In genomic region chr3:34995771-34996430, GRCh38 we compare ENCODE assay signal across 24 cellular contexts.
DNase-seq lines count a peak whose midpoint lies in the region; ATAC-seq and TF ChIP-seq lines count a peak whose summit lies in the region.
"Had no signal": no experiment of that assay in that cellular context is flagged by ENCODE, and none has a peak within 500 bp of the region (broad histone marks: within the 10 kb centered on the region; RNA-seq: fewer than 3 reads in every experiment).

No MANE protein-coding gene starts in this region.

- peak overlapping the region; percentile 7 for H3K27ac Mint-ChIP-seq in MCF 10A (ENCODE audit: low read depth, unreplicated experiment)
- H3K27ac Mint-ChIP-seq: CD4-positive, CD25-positive, alpha-beta regulatory T cell had no signal

- H3K4me3 ChIP-seq in breast epithelium (no peak overlapping the region), OCI-LY1 (ENCODE audit: low read depth, low read length, poor library complexity, severe bottlenecking) (no peak overlapping the region), suprapubic skin (no peak overlapping the region)
- H3K4me3 ChIP-seq: BLaER1, Peyer's patch had no signal

- CTCF ChIA-PET in MCF 10A (lab: Yijun Ruan, JAX) = interaction anchor here (0.7 kb wide), 1 partner anchor 89 kb away, joined by 3 read pairs; no protein-coding TSS in a partner anchor

- H3K4me2 ChIP-seq in OCI-LY1 (ENCODE audit: low read length) = no peak overlapping the region
- H3K4me2 ChIP-seq: BLaER1 had no signal

- intact Hi-C loops in MCF 10A (cut with micrococcal nuclease) (no loop called here), breast epithelium (cut with DNase I; ENCODE audit: low total_unique reads) (no loop called here)

- TF ChIP-seq EP300 in suprapubic skin (IDR thresholded peaks at IDR 0.05) = no peak

- H2AFZ ChIP-seq in OCI-LY1 (ENCODE audit: low read length) = 0 out of 2 replicates have a peak overlapping the region, but pooled peaks have one; percentile 71

- H3F3A ChIP-seq in OCI-LY1 (ENCODE audit: insufficient read depth, low read length) = no peaks in the 10 kb centered on the region

- no peak for TF ChIP-seq CTCF in MCF 10A (IDR thresholded peaks at IDR 0.05; ENCODE audit: unreplicated experiment)
- no peak for TF ChIP-seq CTCF in breast epithelium (IDR thresholded peaks at IDR 0.05)
- TF ChIP-seq CTCF in OCI-LY1 (IDR thresholded peaks at IDR 0.05; ENCODE audit: low read length) = no peak
- TF ChIP-seq CTCF in suprapubic skin (IDR thresholded peaks at IDR 0.05) = no peak

- no peaks in the 10 kb centered on the region for H4K20me1 ChIP-seq in OCI-LY1 (ENCODE audit: insufficient read depth, low read length)
- H4K20me1 ChIP-seq: BLaER1 had no signal

- WGBS in suprapubic skin = 44% methylated on average over 2 of the region's 2 CpGs

- no peaks in the 10 kb centered on the region for H3K79me2 ChIP-seq in OCI-LY1 (ENCODE audit: insufficient read depth, low read length)

- TF ChIP-seq POLR2A in breast epithelium (IDR thresholded peaks at IDR 0.05) (no peak), suprapubic skin (IDR thresholded peaks at IDR 0.05) (no peak)

- H3K27me3 Mint-ChIP-seq in MCF 10A (ENCODE audit: insufficient read depth, unreplicated experiment) = no peaks in the 10 kb centered on the region
- H3K27me3 Mint-ChIP-seq: CD4-positive, CD25-positive, alpha-beta regulatory T cell had no signal

- H3K27ac ChIP-seq in breast epithelium (no peak overlapping the region), OCI-LY1 (ENCODE audit: low read depth, low read length, poor library complexity, severe bottlenecking) (no peak overlapping the region), suprapubic skin (no peak overlapping the region)
- H3K27ac ChIP-seq: BLaER1, Peyer's patch had no signal

- H3K4me3 Mint-ChIP-seq in MCF 10A (ENCODE audit: unreplicated experiment) = peak overlapping the region; percentile 22
- H3K4me3 Mint-ChIP-seq: CD4-positive, CD25-positive, alpha-beta regulatory T cell had no signal

- H3K9me3 Mint-ChIP-seq in MCF 10A (ENCODE audit: unreplicated experiment) = no peaks in the 10 kb centered on the region

- peaks cover 16% of the 10 kb centered on the region for H3K4me1 Mint-ChIP-seq in MCF 10A (ENCODE audit: insufficient read depth, unreplicated experiment)
- H3K4me1 Mint-ChIP-seq: CD4-positive, CD25-positive, alpha-beta regulatory T cell had no signal

- ATAC-seq in HG02678 (IDR thresholded peaks at IDR 0.05; ENCODE audit: unreplicated experiment) = no peak
- ATAC-seq in HG03521 (IDR thresholded peaks at IDR 0.05; ENCODE audit: unreplicated experiment) = no peak

- H3K9me3 ChIP-seq in breast epithelium = no peaks in the 10 kb centered on the region
- no peaks in the 10 kb centered on the region for H3K9me3 ChIP-seq in OCI-LY1 (ENCODE audit: low read length)
- H3K9me3 ChIP-seq in suprapubic skin = no peaks in the 10 kb centered on the region
- H3K9me3 ChIP-seq: BLaER1, Peyer's patch had no signal

- H3K27me3 ChIP-seq in breast epithelium (no peaks in the 10 kb centered on the region), OCI-LY1 (ENCODE audit: insufficient read depth, low read length) (no peaks in the 10 kb centered on the region), suprapubic skin (no peaks in the 10 kb centered on the region)
- H3K27me3 ChIP-seq: BLaER1, Peyer's patch had no signal

- H3K36me3 Mint-ChIP-seq in MCF 10A (ENCODE audit: insufficient read depth, unreplicated experiment) = no peaks in the 10 kb centered on the region
- H3K36me3 Mint-ChIP-seq: CD4-positive, CD25-positive, alpha-beta regulatory T cell had no signal

- H3K9me2 ChIP-seq in OCI-LY1 (ENCODE audit: low read depth, low read length) = no peaks in the 10 kb centered on the region

- H3K4me1 ChIP-seq in breast epithelium = no peaks in the 10 kb centered on the region
- peaks cover 1% of the 10 kb centered on the region for H3K4me1 ChIP-seq in OCI-LY1 (ENCODE audit: insufficient read depth, low read length, severe bottlenecking)
- H3K4me1 ChIP-seq in suprapubic skin = no peaks in the 10 kb centered on the region
- H3K4me1 ChIP-seq: BLaER1, Peyer's patch had no signal

- H3K36me3 ChIP-seq in breast epithelium (no peaks in the 10 kb centered on the region), OCI-LY1 (ENCODE audit: insufficient read depth, low read length) (no peaks in the 10 kb centered on the region), suprapubic skin (no peaks in the 10 kb centered on the region)
- H3K36me3 ChIP-seq: BLaER1, Peyer's patch had no signal

- POLR2A ChIA-PET in MCF 10A (lab: Yijun Ruan, JAX) = interaction anchor here (0.6 kb wide), 1 partner anchor 1854 kb away, joined by 3 read pairs; no protein-coding TSS in a partner anchor

- no peak overlapping the region for H3K9ac ChIP-seq in OCI-LY1 (ENCODE audit: low read length)
- H3K9ac ChIP-seq: BLaER1 had no signal

- DNase-seq in MCF 10A (ENCODE audit: unreplicated experiment) (peak; percentile 29), breast epithelium (ENCODE audit: low spot score in 2 of 2) (no peak), dedifferentiated amniotic fluid mesenchymal stem cell (ENCODE audit: extremely low spot score) (peak; percentile 20), suprapubic skin (ENCODE audit: low spot score in 2 of 2) (no peak), nucleus accumbens (lab: John Stamatoyannopoulos, UW) (no peak)
- DNase-seq: 8988T; CD4-positive, CD25-positive, alpha-beta regulatory T cell; DMS153; KG1; NCI-H1092; NCI-H1417 treated with DMSO at 0.1 percent for 48 hours; NCI-H1694 treated with DMSO at 0.1 percent for 48 hours; NCI-H2081; NCI-H2227 treated with DMSO at 0.1 percent for 48 hours; NCI-H510A; NCI-H69; OCI-M1; Peyer's patch; SIG-M5; T-helper 1 cell had no signal

- BruUV-seq in MCF 10A (replicated peaks; lab: Mats Ljungman, UMichigan) = no TSS peak

Comparison
In these comparisons a context has a peak if more than half of its experiments do, and no peak if none do; other contexts are left out.
1. DNase-seq: peak in MCF 10A (single experiment) and dedifferentiated amniotic fluid mesenchymal stem cell (single experiment); none in breast epithelium (0 of 2), suprapubic skin (0 of 2) and nucleus accumbens (0 of 56).